8 cellular contexts compared by ENCODE assay signal in genomic region chr19:23395041-23395721, GRCh38. TPM values are rescaled to one million over a fixed set of nuclear protein-coding genes. Genes with fewer than 3 reads are reported as not detected.
DNase-seq lines count a peak whose midpoint lies in the region; ATAC-seq, FAIRE-seq and TF ChIP-seq lines count a peak whose summit lies in the region.

Gene ZNF91, minus strand, starts transcription at chr19:23395471. Its CDS starts 117 bp downstream, at chr19:23395354.

- ATAC-seq in GM18519 (IDR thresholded peaks at IDR 0.05; ENCODE audit: low FRiP score, unreplicated experiment) = peak; percentile 98
- peak; percentile 96 for ATAC-seq in HG03060 (IDR thresholded peaks at IDR 0.05; ENCODE audit: low read depth, unreplicated experiment)

- no peaks in the 10 kb centered on the region for H3K27me3 ChIP-seq in keratinocyte (ENCODE audit: control insufficient read depth, extremely low read depth, insufficient read depth, low read length)

- H3K4me3 ChIP-seq in keratinocyte (ENCODE audit: control insufficient read depth in 2 of 3, extremely low read depth in 1 of 3, insufficient read depth in 2 of 3, low read depth in 1 of 3, low read length in 3 of 3) = peak within 1 kb of the TSS; percentile 93 to 97 (median 94)

- peaks cover 12% of the 10 kb centered on the region for H3K4me1 ChIP-seq in keratinocyte (ENCODE audit: control insufficient read depth, extremely low read depth, insufficient read depth, low read length)

- dilution Hi-C loops in keratinocyte (cut with MboI; ENCODE audit: extremely low pct_ligation_motif_present, low sequenced_read_pairs) = no loop called here

- DNase-seq in A172 (ENCODE audit: low spot score) (peak; percentile 96), NCI-H2171 treated with DMSO at 0.1 percent for 48 hours (lab: John Stamatoyannopoulos, UW) (peak; percentile 95), cerebellar nuclear complex (lab: John Stamatoyannopoulos, UW) (peak; percentile 75 to 96), keratinocyte (ENCODE audit: low read depth, low spot score) (peak; percentile 45)
- DNase-seq in activated CD4-positive, CD25-positive, alpha-beta regulatory T cell treated with anti-CD3 and anti-CD28 coated beads, Interleukin-2, amount 50 U/mL, for 72 hours = peak; percentile 85
- DNase-seq in stimulated activated CD4-positive, alpha-beta T cell treated with anti-CD3 and anti-CD28 coated beads, Interleukin-15, amount 100 ng/mL, for 1 hour (ENCODE audit: low read depth in 1 of 2, low spot score in 1 of 2) = peak; percentile 78 to 80

- peak within 1 kb of the TSS; percentile 100 for H3K9ac ChIP-seq in keratinocyte (ENCODE audit: control insufficient read depth, extremely low read depth, insufficient read depth, low read length)

- peak within 1 kb of the TSS; percentile 99 for H3K27ac ChIP-seq in keratinocyte (ENCODE audit: control insufficient read depth, insufficient read depth, low read length)

- H4K20me1 ChIP-seq in keratinocyte (ENCODE audit: control insufficient read depth, extremely low read depth, insufficient read depth, low read length) = no peaks in the 10 kb centered on the region

- no peaks in the 10 kb centered on the region for H3K9me3 ChIP-seq in keratinocyte (ENCODE audit: control insufficient read depth, low read depth, low read length)

- H3K79me2 ChIP-seq in keratinocyte (ENCODE audit: control insufficient read depth, insufficient read depth, low read length) = peaks cover 50% of the 10 kb centered on the region

- H3K4me2 ChIP-seq in keratinocyte (ENCODE audit: control insufficient read depth, extremely low read depth, insufficient read depth, low read depth, low read length) = peak within 1 kb of the TSS; percentile 82

- H3K36me3 ChIP-seq in keratinocyte (ENCODE audit: control insufficient read depth in 2 of 2, extremely low read depth in 1 of 2, insufficient read depth in 2 of 2, low read length in 2 of 2) = peaks cover 0 to 2% of the 10 kb centered on the region in 2 experiments

- peak within 1 kb of the TSS; percentile 89 for H2AFZ ChIP-seq in keratinocyte (ENCODE audit: control insufficient read depth, low read length)

- FAIRE-seq in keratinocyte (lab: Jason Lieb, UNC) = peak; percentile 97

- no peak for TF ChIP-seq CTCF in keratinocyte (optimal IDR thresholded peaks at IDR 0.05 in 1 of 3, IDR thresholded peaks at IDR 0.05 in 1 of 3, conservative IDR thresholded peaks at IDR 0.05 in 1 of 3; ENCODE audit: extremely low read depth in 1 of 3, insufficient read depth in 2 of 3, low read length in 3 of 3)

- H3K9me1 ChIP-seq in keratinocyte (ENCODE audit: control insufficient read depth, extremely low read depth, insufficient read depth, low read length) = no peaks in the 10 kb centered on the region

RNA-seq across cellular contexts. Expression of gene ZNF91, which starts in this region (rescaled TPM):
- total RNA-seq in A172 (2014; rRNA removed; shearing (Covaris generic)) = 10.0 and 14.8 TPM in 2 replicates
- polyA plus RNA-seq in keratinocyte = 9.4 to 15.7 TPM (median 14.1 TPM) in 3 replicates
- polyA plus RNA-seq in keratinocyte (2011; ENCODE audit: low read depth) = 59.9 TPM
- polyA plus RNA-seq in keratinocyte (2011; cell fraction: cytosol; rRNA removed) = 5.1 and 10.0 TPM in 2 replicates
- polyA plus RNA-seq in keratinocyte (2011; cell fraction: nucleus; rRNA removed) = 50.1 and 63.7 TPM in 2 replicates
- 6.0 and 22.7 TPM in 2 replicates for polyA plus RNA-seq in keratinocyte (2012; ENCODE audit: low replicate concordance)
- polyA minus RNA-seq in keratinocyte = 11.6 to 42.0 TPM (median 32.7 TPM) in 3 replicates
- 15.0 TPM for polyA minus RNA-seq in keratinocyte (2011; cell fraction: cytosol; rRNA and poly(A)+ RNA removed)
- polyA minus RNA-seq in keratinocyte (2011; cell fraction: nucleus; rRNA and poly(A)+ RNA removed) = 46.6 and 90.6 TPM in 2 replicates

Comparison
In these comparisons a context has a peak if more than half of its experiments do, and no peak if none do; other contexts are left out.
1. Peak in every context shown above with its lines: DNase-seq, ATAC-seq, H3K4me3 ChIP-seq and H3K27ac ChIP-seq.
2. DNase-seq: peak in every context shown above with its lines; median percentile 96 in A172; 95 in NCI-H2171 treated with DMSO at 0.1 percent for 48 hours; 86 in cerebellar nuclear complex; 85 in activated CD4-positive, CD25-positive, alpha-beta regulatory T cell treated with anti-CD3 and anti-CD28 coated beads, Interleukin-2, amount 50 U/mL, for 72 hours; 79 in stimulated activated CD4-positive, alpha-beta T cell treated with anti-CD3 and anti-CD28 coated beads, Interleukin-15, amount 100 ng/mL, for 1 hour; 45 in keratinocyte.